12 cellular contexts compared by ENCODE assay signal in the genomic region with DNA sequence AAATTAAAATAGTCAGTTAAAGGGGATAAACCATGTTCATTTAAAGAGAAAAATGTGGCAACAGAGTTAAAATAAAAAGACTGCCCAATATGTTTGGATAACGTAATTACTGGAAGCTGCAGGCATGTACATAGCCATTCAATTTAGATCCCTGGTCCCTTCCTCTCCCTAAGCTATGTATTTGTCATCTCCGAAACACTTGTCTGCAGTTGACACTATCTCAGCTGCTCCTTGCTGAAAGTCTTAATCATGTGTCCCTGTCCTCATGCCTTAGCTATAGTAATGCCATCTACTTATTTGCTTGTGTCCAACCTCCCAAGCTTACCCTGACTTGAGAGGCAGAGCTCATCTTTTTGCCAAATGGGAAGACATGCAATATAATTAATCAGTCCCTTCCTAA.
"Had no signal": no experiment of that assay in that cellular context is flagged by ENCODE, and none has a peak within 500 bp of the region (broad histone marks: within the 10 kb centered on the region; RNA-seq: fewer than 3 reads in every experiment).

No MANE protein-coding gene starts in this region.

- H3K9me3 ChIP-seq: adrenal gland, esophagus squamous epithelium, neutrophil, prostate gland had no signal

- H3K4me3 ChIP-seq: adrenal gland, esophagus squamous epithelium, prostate gland had no signal

- H3K4me1 Mint-ChIP-seq: activated naive CD4-positive, alpha-beta T cell treated with anti-CD3 and anti-CD28 coated beads, Interleukin-2, amount 10 ng/mL, durations not matched to agents 7 days and 5 days had no signal

- H3K27me3 ChIP-seq: adrenal gland, esophagus squamous epithelium, foreskin keratinocyte, neutrophil had no signal

- H3K36me3 Mint-ChIP-seq: activated naive CD4-positive, alpha-beta T cell treated with anti-CD3 and anti-CD28 coated beads, Interleukin-2, amount 10 ng/mL, durations not matched to agents 7 days and 5 days had no signal

- H3K9me3 Mint-ChIP-seq: activated naive CD4-positive, alpha-beta T cell treated with anti-CD3 and anti-CD28 coated beads, Interleukin-2, amount 10 ng/mL, durations not matched to agents 7 days and 5 days; activated T-helper 2 cell treated with anti-CD3 and anti-CD28 coated beads, Interferon-gamma antibody, Interleukin-2, Interleukin-4, amounts not matched to agents 10 μg/mL and 5 μg/mL and 100 μg/mL, durations not matched to agents 14 hours and 24 hours and 36 hours had no signal

- H3K4me3 Mint-ChIP-seq: activated naive CD4-positive, alpha-beta T cell treated with anti-CD3 and anti-CD28 coated beads, Interleukin-2, amount 10 ng/mL, durations not matched to agents 7 days and 5 days had no signal

- H3K36me3 ChIP-seq: adrenal gland, esophagus squamous epithelium, neutrophil, prostate gland had no signal

- H3K27ac ChIP-seq: foreskin keratinocyte, neutrophil, prostate gland had no signal

- H3K27ac Mint-ChIP-seq: activated naive CD4-positive, alpha-beta T cell treated with anti-CD3 and anti-CD28 coated beads, Interleukin-2, amount 10 ng/mL, durations not matched to agents 7 days and 5 days; activated T-helper 2 cell treated with anti-CD3 and anti-CD28 coated beads, Interferon-gamma antibody, Interleukin-2, Interleukin-4, amounts not matched to agents 10 μg/mL and 5 μg/mL and 100 μg/mL, durations not matched to agents 14 hours and 24 hours and 36 hours had no signal

- H3K27me3 Mint-ChIP-seq: activated naive CD4-positive, alpha-beta T cell treated with anti-CD3 and anti-CD28 coated beads, Interleukin-2, amount 10 ng/mL, durations not matched to agents 7 days and 5 days had no signal

- H3K4me1 ChIP-seq: foreskin keratinocyte had no signal

- DNase-seq: activated CD4-positive, CD25-positive, alpha-beta regulatory T cell; activated naive CD4-positive, alpha-beta T cell treated with anti-CD3 and anti-CD28 coated beads, Interleukin-2, amount 10 ng/mL, durations not matched to agents 7 days and 5 days; adrenal gland; esophagus squamous epithelium; foreskin keratinocyte; islet precursor cell; stimulated activated CD4-positive, alpha-beta T cell treated with anti-CD3 and anti-CD28 coated beads, Interleukin-12 subunit alpha, Interleukin-12 subunit beta, amount 100 ng/mL, for 4 hours; stimulated activated naive CD4-positive, alpha-beta T cell treated with Interleukin-2 at 50 U/mL for 16 hours; T-helper 2 cell had no signal
